8 cellular contexts compared by ENCODE assay signal in genomic region chr14:32203928-32204357, GRCh38. TPM values are rescaled to one million over a fixed set of nuclear protein-coding genes. Genes with fewer than 3 reads are reported as not detected.
DNase-seq lines count a peak whose midpoint lies in the region; ATAC-seq lines count a peak whose summit lies in the region.

No MANE protein-coding gene starts in this region.

- peaks cover 48% of the 10 kb centered on the region for H3K4me1 Mint-ChIP-seq in activated CD4-positive, alpha-beta T cell treated with anti-CD3 and anti-CD28 coated beads, Interleukin-2, amount 10 ng/mL, durations not matched to agents 7 days and 5 days

- H3K9me3 ChIP-seq in ectodermal cell (ENCODE audit: control insufficient read depth, low read length) (no peaks in the 10 kb centered on the region), muscle layer of duodenum (ENCODE audit: control insufficient read depth in 1 of 2, low read length in 2 of 2) (no peaks in the 10 kb centered on the region)

- peak; percentile 21 for DNase-seq in activated CD4-positive, alpha-beta T cell treated with anti-CD3 and anti-CD28 coated beads, Interleukin-2, amount 10 ng/mL, durations not matched to agents 7 days and 5 days
- no peak for DNase-seq in activated CD4-positive, alpha-beta T cell treated with anti-CD3 and anti-CD28 coated beads, Interleukin-2, amount 50 U/mL, for 1 hour
- DNase-seq in SK-N-DZ (ENCODE audit: low spot score) (peak; percentile 45), GDM1 (lab: John Stamatoyannopoulos, UW) (no peak)

- no peaks in the 10 kb centered on the region for H3K9me3 Mint-ChIP-seq in activated CD4-positive, alpha-beta T cell treated with anti-CD3 and anti-CD28 coated beads, Interleukin-2, amount 10 ng/mL, durations not matched to agents 7 days and 5 days

- H3K4me3 ChIP-seq in ectodermal cell (ENCODE audit: insufficient read depth, low read depth, low read length) (peak overlapping the region; percentile 88), muscle layer of duodenum (ENCODE audit: low read depth in 1 of 2, low read length in 2 of 2) (peak overlapping the region; percentile 64 to 94)

- peaks cover 2% of the 10 kb centered on the region for H3K36me3 Mint-ChIP-seq in activated CD4-positive, alpha-beta T cell treated with anti-CD3 and anti-CD28 coated beads, Interleukin-2, amount 10 ng/mL, durations not matched to agents 7 days and 5 days (ENCODE audit: low read depth)

- peaks cover 18% of the 10 kb centered on the region for H3K27me3 ChIP-seq in ectodermal cell (ENCODE audit: control insufficient read depth, insufficient read depth, low read length, poor library complexity, severe bottlenecking)
- H3K27me3 ChIP-seq in muscle layer of duodenum (ENCODE audit: low read depth, low read length), result no peaks in the 10 kb centered on the region

- peaks cover 12% of the 10 kb centered on the region for H3K27me3 Mint-ChIP-seq in activated CD4-positive, alpha-beta T cell treated with anti-CD3 and anti-CD28 coated beads, Interleukin-2, amount 10 ng/mL, durations not matched to agents 7 days and 5 days

- ATAC-seq in GM18909 (IDR thresholded peaks at IDR 0.05; ENCODE audit: poor library complexity, unreplicated experiment), result no peak
- no peak for ATAC-seq in HG03196 (IDR thresholded peaks at IDR 0.05; ENCODE audit: unreplicated experiment)

- H3K4me1 ChIP-seq in ectodermal cell (ENCODE audit: control insufficient read depth, insufficient read depth, low read length), result no peaks in the 10 kb centered on the region
- H3K4me1 ChIP-seq in muscle layer of duodenum (ENCODE audit: control insufficient read depth in 1 of 2, insufficient read depth in 2 of 2, low read length in 2 of 2), result peaks cover 0 to 3% of the 10 kb centered on the region in 2 donors

- POLR2A ChIA-PET in activated CD4-positive, alpha-beta T cell treated with anti-CD3 and anti-CD28 coated beads, Interleukin-2, amount 10 ng/mL, durations not matched to agents 7 days and 5 days (lab: Charles Lee), result interaction anchor here (0.7 kb wide), 1 partner anchor 50 kb away, joined by 3 read pairs; no protein-coding TSS in a partner anchor

- H3K27ac ChIP-seq in ectodermal cell (ENCODE audit: insufficient read depth, low read depth, low read length, poor library complexity, severe bottlenecking), result no peak overlapping the region
- peak overlapping the region; percentile 67 for H3K27ac ChIP-seq in muscle layer of duodenum (ENCODE audit: low read length)

- H3K4me3 Mint-ChIP-seq in activated CD4-positive, alpha-beta T cell treated with anti-CD3 and anti-CD28 coated beads, Interleukin-2, amount 10 ng/mL, durations not matched to agents 7 days and 5 days, result peak overlapping the region; percentile 86

- 24% methylated on average over 14 of the region's 14 CpGs for WGBS in ectodermal cell, 2 experiments

- CTCF ChIA-PET in activated CD4-positive, alpha-beta T cell treated with anti-CD3 and anti-CD28 coated beads, Interleukin-2, amount 10 ng/mL, durations not matched to agents 7 days and 5 days (lab: Charles Lee), result no interaction called here

- H3K36me3 ChIP-seq in ectodermal cell (ENCODE audit: control insufficient read depth, insufficient read depth, low read length) (no peaks in the 10 kb centered on the region), muscle layer of duodenum (ENCODE audit: control insufficient read depth in 1 of 2, insufficient read depth in 2 of 2, low read length in 2 of 2) (no peaks in the 10 kb centered on the region)

- peak overlapping the region; percentile 79 for H3K27ac Mint-ChIP-seq in activated CD4-positive, alpha-beta T cell treated with anti-CD3 and anti-CD28 coated beads, Interleukin-2, amount 10 ng/mL, durations not matched to agents 7 days and 5 days

RNA-seq across cellular contexts. Expression of gene RNU6-8, which starts 0.9 kb away (rescaled TPM):
- total RNA-seq in activated CD4-positive, alpha-beta T cell treated with anti-CD3 and anti-CD28 coated beads, Interleukin-2, amount 10 ng/mL, durations not matched to agents 7 days and 5 days, result not detected
- not detected in 2 replicates for polyA plus RNA-seq in SK-N-DZ (2014; cell fraction: cytosol; rRNA removed)
- polyA plus RNA-seq in SK-N-DZ (2014; cell fraction: nucleus; rRNA removed), result not detected in 2 replicates
- polyA plus RNA-seq in ectodermal cell (2013, experiment 1 of 4), result not detected
- polyA plus RNA-seq in ectodermal cell (2013, experiment 2 of 4), result not detected
- not detected for polyA plus RNA-seq in ectodermal cell (2013, experiment 3 of 4)
- polyA plus RNA-seq in ectodermal cell (2013, experiment 4 of 4), result under 0.01 TPM

RNA-seq across cellular contexts. Expression of gene RNU6-7, which starts 2.1 kb away (rescaled TPM):
- total RNA-seq in activated CD4-positive, alpha-beta T cell treated with anti-CD3 and anti-CD28 coated beads, Interleukin-2, amount 10 ng/mL, durations not matched to agents 7 days and 5 days, result not detected
- polyA plus RNA-seq in SK-N-DZ (2014; cell fraction: cytosol; rRNA removed), result not detected in 2 replicates
- not detected in 2 replicates for polyA plus RNA-seq in SK-N-DZ (2014; cell fraction: nucleus; rRNA removed)
- polyA plus RNA-seq in ectodermal cell (2013, experiment 1 of 4), result not detected
- not detected for polyA plus RNA-seq in ectodermal cell (2013, experiment 2 of 4)
- not detected for polyA plus RNA-seq in ectodermal cell (2013, experiment 3 of 4)
- polyA plus RNA-seq in ectodermal cell (2013, experiment 4 of 4), result under 0.01 TPM

Comparison
In these comparisons a context has a peak if more than half of its experiments do, and no peak if none do; other contexts are left out.
1. DNase-seq: peak in activated CD4-positive, alpha-beta T cell treated with anti-CD3 and anti-CD28 coated beads, Interleukin-2, amount 10 ng/mL, durations not matched to agents 7 days and 5 days (single experiment) and SK-N-DZ (single experiment); none in activated CD4-positive, alpha-beta T cell treated with anti-CD3 and anti-CD28 coated beads, Interleukin-2, amount 50 U/mL, for 1 hour (single experiment) and GDM1 (single experiment).